Comparison of ENCODE assay signal across 7 cellular contexts in the genomic region with DNA sequence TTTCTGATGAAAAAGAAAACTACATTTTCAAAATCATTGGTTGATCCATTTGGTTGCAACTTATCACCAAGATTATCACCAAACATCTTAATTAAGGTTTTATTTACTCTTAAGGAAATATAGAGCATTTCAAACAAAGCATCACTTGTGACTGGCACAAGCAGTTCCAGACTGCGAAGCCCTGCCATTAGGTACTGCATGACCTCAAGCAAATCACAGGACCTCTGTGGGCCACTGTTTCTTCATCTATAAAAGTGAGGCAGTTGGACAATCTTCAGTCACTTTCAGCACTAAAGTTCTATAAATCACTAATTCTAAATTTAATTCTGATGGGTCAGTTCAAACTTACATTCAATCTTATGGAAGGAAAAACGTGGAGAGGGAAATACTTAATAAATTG. TPM values are rescaled to one million over a fixed set of nuclear protein-coding genes. Genes with fewer than 3 reads are reported as not detected.
DNase-seq lines count a peak whose midpoint lies in the region; ATAC-seq and TF ChIP-seq lines count a peak whose summit lies in the region.

No MANE protein-coding gene starts in this region.

- ATAC-seq in RWPE2 (ENCODE audit: low read depth) (no peak), esophagus mucosa (peak; percentile 39), GM21360 (IDR thresholded peaks at IDR 0.05; ENCODE audit: unreplicated experiment) (no peak), HG02798 (IDR thresholded peaks at IDR 0.05; ENCODE audit: poor library complexity, unreplicated experiment) (no peak), GM19035 (IDR thresholded peaks at IDR 0.05; ENCODE audit: unreplicated experiment) (no peak)

- no peaks in the 10 kb centered on the region for H3K27me3 Mint-ChIP-seq in stimulated activated naive CD8-positive, alpha-beta T cell treated with anti-CD3 and anti-CD28 coated beads, Interleukin-15, Interleukin-2, amounts not matched to agents 100 ng/mL and 50 ng/mL, for 24 hours

- H3K4me1 Mint-ChIP-seq in stimulated activated naive CD8-positive, alpha-beta T cell treated with anti-CD3 and anti-CD28 coated beads, Interleukin-15, Interleukin-2, amounts not matched to agents 100 ng/mL and 50 ng/mL, for 24 hours (ENCODE audit: low read depth) = peaks cover 61% of the 10 kb centered on the region

- peak overlapping the region; percentile 96 for H3K27ac Mint-ChIP-seq in stimulated activated naive CD8-positive, alpha-beta T cell treated with anti-CD3 and anti-CD28 coated beads, Interleukin-15, Interleukin-2, amounts not matched to agents 100 ng/mL and 50 ng/mL, for 24 hours

- H3K4me3 ChIP-seq in HL-60 (replicated peaks; ENCODE audit: insufficient read depth, low read length) = peak overlapping the region; percentile 63
- peak overlapping the region; percentile 45 for H3K4me3 ChIP-seq in RWPE2 (ENCODE audit: severe bottlenecking)

- no peaks in the 10 kb centered on the region for H3K27me3 ChIP-seq in HL-60 (ENCODE audit: insufficient read depth, poor library complexity, severe bottlenecking)
- no peaks in the 10 kb centered on the region for H3K27me3 ChIP-seq in RWPE2 (ENCODE audit: insufficient read depth, poor library complexity, severe bottlenecking)

- no peaks in the 10 kb centered on the region for H3K9me3 Mint-ChIP-seq in stimulated activated naive CD8-positive, alpha-beta T cell treated with anti-CD3 and anti-CD28 coated beads, Interleukin-15, Interleukin-2, amounts not matched to agents 100 ng/mL and 50 ng/mL, for 24 hours

- peak overlapping the region; percentile 96 for H3K4me3 Mint-ChIP-seq in stimulated activated naive CD8-positive, alpha-beta T cell treated with anti-CD3 and anti-CD28 coated beads, Interleukin-15, Interleukin-2, amounts not matched to agents 100 ng/mL and 50 ng/mL, for 24 hours

- H3K9me3 ChIP-seq in RWPE2 (ENCODE audit: severe bottlenecking) = no peaks in the 10 kb centered on the region

- DNase-seq in HL-60 (ENCODE audit: low read depth in 1 of 2, low spot score in 1 of 2) (no peak), RWPE2 (ENCODE audit: low spot score) (no peak)

- peaks cover 19% of the 10 kb centered on the region for H3K4me1 ChIP-seq in RWPE2 (ENCODE audit: insufficient read depth, poor library complexity, severe bottlenecking)

- TF ChIP-seq CTCF in HL-60 (IDR thresholded peaks at IDR 0.05; ENCODE audit: insufficient read depth, low read length) = no peak
- no peak for TF ChIP-seq CTCF in RWPE2 (IDR thresholded peaks at IDR 0.05; ENCODE audit: poor library complexity, severe bottlenecking)

- peaks cover 28% of the 10 kb centered on the region for H3K36me3 Mint-ChIP-seq in stimulated activated naive CD8-positive, alpha-beta T cell treated with anti-CD3 and anti-CD28 coated beads, Interleukin-15, Interleukin-2, amounts not matched to agents 100 ng/mL and 50 ng/mL, for 24 hours (ENCODE audit: low read depth)

- peaks cover 18% of the 10 kb centered on the region for H3K36me3 ChIP-seq in RWPE2 (ENCODE audit: low read depth)

- H3K27ac ChIP-seq in HL-60 (replicated peaks) (peak overlapping the region; percentile 98), RWPE2 (ENCODE audit: poor library complexity, severe bottlenecking) (peak overlapping the region; percentile 81)

RNA-seq across cellular contexts. Expression of gene ELF1, which starts 2.0 kb away (rescaled TPM):
- total RNA-seq in esophagus mucosa = 68.9 TPM

RNA-seq across cellular contexts. Expression of gene WBP4, which starts 44.2 kb away (rescaled TPM):
- total RNA-seq in esophagus mucosa = 5.3 TPM
